29 cellular contexts compared by ENCODE assay signal in the genomic region with DNA sequence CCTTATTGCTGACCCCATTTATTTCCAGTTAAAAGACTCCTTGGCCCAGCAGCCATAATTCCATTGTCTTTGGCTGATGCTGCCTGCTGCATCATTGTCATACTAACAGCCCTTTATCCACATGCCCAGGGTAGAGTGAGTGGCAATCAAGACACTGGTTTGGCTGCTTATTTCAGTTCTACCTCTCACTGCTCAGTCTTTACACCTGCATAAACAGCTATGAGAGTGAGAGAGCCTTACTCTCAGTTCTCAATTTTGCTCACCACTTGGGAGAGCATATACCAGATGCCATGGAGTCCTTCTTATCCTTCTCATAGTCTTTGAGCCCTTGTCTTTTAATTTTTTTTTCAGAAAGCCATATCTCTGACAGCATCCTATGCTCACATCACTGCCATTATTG.
"Had no signal": no experiment of that assay in that cellular context is flagged by ENCODE, and none has a peak within 500 bp of the region (broad histone marks: within the 10 kb centered on the region; RNA-seq: fewer than 3 reads in every experiment).

No MANE protein-coding gene starts in this region.

- H3K9me3 ChIP-seq: Peyer's patch, SJCRH30 had no signal

- H3K4me1 ChIP-seq: Peyer's patch had no signal

- H3K4me3 ChIP-seq: K562, PC-9, Peyer's patch, SJCRH30 had no signal

- H3K9ac ChIP-seq: KMS-11 had no signal

- H3K27ac ChIP-seq: HL-60, KMS-11, PC-9, Peyer's patch, SJCRH30 had no signal

- FAIRE-seq: HTR-8/SVneo, K562 had no signal

- DNase-seq: Kasumi-1; MV-4-11; NCI-H1048; NCI-H1105; NCI-H1417; NCI-H1436 treated with DMSO at 0.1 percent for 48 hours; NCI-H1694; NCI-H187 treated with DMSO at 0.1 percent for 48 hours; NCI-H2029 treated with DMSO at 0.1 percent for 48 hours; NCI-H2171; NCI-H226; NCI-H446; NCI-H510A; NCI-H524 treated with DMSO at 0.1 percent for 48 hours; NCI-H69; NCI-H774; NK-92 treated with Interleukin-12 subunit alpha and Interleukin-12 subunit beta, amount 100 ng/mL, for 24 hours; OCI-M1; PC-9; Peyer's patch; SHP77 treated with DMSO at 0.1 percent for 48 hours; SJCRH30; T-helper 1 cell had no signal

- H3K27me3 ChIP-seq: Peyer's patch, SJCRH30 had no signal

- H3K36me3 ChIP-seq: Peyer's patch, SJCRH30 had no signal

- ATAC-seq: K562, Right ventricle myocardium inferior, SK-N-SH treated with all-trans-retinoic acid at 6 μM for 48 hours had no signal

- H3K4me2 ChIP-seq: KMS-11, PC-9 had no signal

- H2AFZ ChIP-seq: PC-9 had no signal
